ENCODE assay signal across 8 cellular contexts in genomic region chr1:24201941-24202440, GRCh38. TPM values are rescaled to one million over a fixed set of nuclear protein-coding genes. Genes with fewer than 3 reads are reported as not detected.
DNase-seq lines count a peak whose midpoint lies in the region; ATAC-seq, FAIRE-seq and TF ChIP-seq lines count a peak whose summit lies in the region.

No MANE protein-coding gene starts in this region.

- DNase-seq in AG09309 (ENCODE audit: low read depth) = peak; percentile 84
- DNase-seq in GM19239 (ENCODE audit: insufficient read length, low spot score) = no peak
- peak; percentile 71 for DNase-seq in NCI-H345 (lab: John Stamatoyannopoulos, UW)
- peak; percentile 65 for DNase-seq in activated CD4-positive, alpha-beta memory T cell treated with anti-CD3 and anti-CD28 coated beads, Interleukin-2, amount 10 ng/mL, durations not matched to agents 7 days and 5 days
- DNase-seq in effector memory CD4-positive, alpha-beta T cell = peak in 2 of 3 donors; percentile 13 to 52
- peak; percentile 70 for DNase-seq in lower lobe of right lung
- peak; percentile 32 for DNase-seq in stimulated activated CD8-positive, alpha-beta memory T cell treated with anti-CD3 and anti-CD28 coated beads, Interleukin-15, amount 100 ng/mL, for 24 hours (ENCODE audit: low read depth)

- ATAC-seq in lower lobe of right lung (peak; percentile 75 to 80), HG03342 (IDR thresholded peaks at IDR 0.05; ENCODE audit: unreplicated experiment) (no peak)

- H3K27ac Mint-ChIP-seq in activated CD4-positive, alpha-beta memory T cell treated with anti-CD3 and anti-CD28 coated beads, Interleukin-2, amount 10 ng/mL, durations not matched to agents 7 days and 5 days = no peak overlapping the region

- H3K4me1 Mint-ChIP-seq in activated CD4-positive, alpha-beta memory T cell treated with anti-CD3 and anti-CD28 coated beads, Interleukin-2, amount 10 ng/mL, durations not matched to agents 7 days and 5 days = peaks cover 21% of the 10 kb centered on the region

- intact Hi-C loops in lower lobe of right lung (cut with DNase I) = loop anchor here (10.0 kb wide), 1 partner anchor 183 kb away; no protein-coding TSS in a partner anchor

- no peaks in the 10 kb centered on the region for H3K9me3 ChIP-seq in effector memory CD4-positive, alpha-beta T cell (ENCODE audit: control insufficient read depth, low read length)
- no peaks in the 10 kb centered on the region for H3K9me3 ChIP-seq in lower lobe of right lung

- CTCF ChIA-PET in activated CD4-positive, alpha-beta memory T cell treated with anti-CD3 and anti-CD28 coated beads, Interleukin-2, amount 10 ng/mL, durations not matched to agents 7 days and 5 days (lab: Charles Lee) = interaction anchor here (0.8 to 7.6 kb wide), 26 partner anchors 9 to 624 kb away, joined by 3 to 441 read pairs (median 4); partner anchors contain the start of genes IFNLR1 and NIPAL3

- POLR2A ChIA-PET in activated CD4-positive, alpha-beta memory T cell treated with anti-CD3 and anti-CD28 coated beads, Interleukin-2, amount 10 ng/mL, durations not matched to agents 7 days and 5 days (lab: Charles Lee) = interaction anchor here (0.7 to 1.9 kb wide), 4 partner anchors 120 to 215 kb away, joined by 3 to 25 read pairs (median 4); no protein-coding TSS in a partner anchor

- no peaks in the 10 kb centered on the region for H3K36me3 Mint-ChIP-seq in activated CD4-positive, alpha-beta memory T cell treated with anti-CD3 and anti-CD28 coated beads, Interleukin-2, amount 10 ng/mL, durations not matched to agents 7 days and 5 days (ENCODE audit: low read depth)

- H3K4me3 ChIP-seq in AG09309 (ENCODE audit: control insufficient read depth, low read depth, low read length) = no peak overlapping the region
- H3K4me3 ChIP-seq in effector memory CD4-positive, alpha-beta T cell (ENCODE audit: insufficient read depth, low read depth, low read length, poor library complexity, severe bottlenecking) = no peak overlapping the region
- no peak overlapping the region for H3K4me3 ChIP-seq in lower lobe of right lung

- TF ChIP-seq CTCF in AG09309 (IDR thresholded peaks at IDR 0.05; ENCODE audit: control insufficient read depth, insufficient read depth, low read depth, low read length, missing control alignments) (peak; percentile 79), lower lobe of right lung (IDR thresholded peaks at IDR 0.05) (peak; percentile 77)

- no peaks in the 10 kb centered on the region for H3K27me3 ChIP-seq in effector memory CD4-positive, alpha-beta T cell (replicated peaks; ENCODE audit: control insufficient read depth, insufficient read depth, low read length, poor library complexity, severe bottlenecking)
- H3K27me3 ChIP-seq in lower lobe of right lung (ENCODE audit: low read depth) = no peaks in the 10 kb centered on the region

- no peaks in the 10 kb centered on the region for H3K36me3 ChIP-seq in effector memory CD4-positive, alpha-beta T cell (ENCODE audit: control insufficient read depth, insufficient read depth, low read length)
- no peaks in the 10 kb centered on the region for H3K36me3 ChIP-seq in lower lobe of right lung

- no peak overlapping the region for H3K27ac ChIP-seq in effector memory CD4-positive, alpha-beta T cell (ENCODE audit: insufficient read depth, low read length, poor library complexity, severe bottlenecking)
- no peak overlapping the region for H3K27ac ChIP-seq in lower lobe of right lung

- no peak overlapping the region for H3K4me3 Mint-ChIP-seq in activated CD4-positive, alpha-beta memory T cell treated with anti-CD3 and anti-CD28 coated beads, Interleukin-2, amount 10 ng/mL, durations not matched to agents 7 days and 5 days

- no peaks in the 10 kb centered on the region for H3K9me3 Mint-ChIP-seq in activated CD4-positive, alpha-beta memory T cell treated with anti-CD3 and anti-CD28 coated beads, Interleukin-2, amount 10 ng/mL, durations not matched to agents 7 days and 5 days

- peaks cover 6% of the 10 kb centered on the region for H3K4me1 ChIP-seq in effector memory CD4-positive, alpha-beta T cell (ENCODE audit: control insufficient read depth, insufficient read depth, low read length, poor library complexity, severe bottlenecking)
- H3K4me1 ChIP-seq in lower lobe of right lung = peaks cover 4% of the 10 kb centered on the region

- peak; percentile 88 for FAIRE-seq in GM19239 (lab: Jason Lieb, UNC)

- peaks cover 6% of the 10 kb centered on the region for H3K27me3 Mint-ChIP-seq in activated CD4-positive, alpha-beta memory T cell treated with anti-CD3 and anti-CD28 coated beads, Interleukin-2, amount 10 ng/mL, durations not matched to agents 7 days and 5 days

RNA-seq across cellular contexts. Expression of gene IFNLR1, which starts 14.9 kb away (rescaled TPM):
- total RNA-seq in activated CD4-positive, alpha-beta memory T cell treated with anti-CD3 and anti-CD28 coated beads, Interleukin-2, amount 10 ng/mL, durations not matched to agents 7 days and 5 days = 1 to 10 TPM; 6.0 to 6.1 TPM
- total RNA-seq in lower lobe of right lung = 11.7 TPM

RNA-seq across cellular contexts. Expression of gene IL22RA1, which starts 59.1 kb away (rescaled TPM):
- not detected for total RNA-seq in activated CD4-positive, alpha-beta memory T cell treated with anti-CD3 and anti-CD28 coated beads, Interleukin-2, amount 10 ng/mL, durations not matched to agents 7 days and 5 days
- 0.83 TPM for total RNA-seq in lower lobe of right lung
